In genomic region chr18:58393295-58393694, GRCh38 we compare ENCODE assay signal across 19 cellular contexts.
DNase-seq lines count a peak whose midpoint lies in the region; ATAC-seq, FAIRE-seq and TF ChIP-seq lines count a peak whose summit lies in the region.
"Had no signal": no experiment of that assay in that cellular context is flagged by ENCODE, and none has a peak within 500 bp of the region (broad histone marks: within the 10 kb centered on the region; RNA-seq: fewer than 3 reads in every experiment).

No MANE protein-coding gene starts in this region.

- H3K9ac ChIP-seq in BLaER1 (no peak overlapping the region), colonic mucosa (ENCODE audit: low read depth in 2 of 2, low read length in 2 of 2) (no peak overlapping the region), rectal smooth muscle tissue (ENCODE audit: low read length) (no peak overlapping the region)

- H3K36me3 ChIP-seq in BLaER1 (peaks cover 35% of the 10 kb centered on the region), colonic mucosa (peaks cover 5% of the 10 kb centered on the region), rectal smooth muscle tissue (ENCODE audit: control insufficient read depth, insufficient read depth, low read length) (peaks cover 7% of the 10 kb centered on the region), upper lobe of right lung (peaks cover 60% of the 10 kb centered on the region)

- H3K4me3 ChIP-seq in BLaER1 = no peak overlapping the region
- no peak overlapping the region for H3K4me3 ChIP-seq in colonic mucosa
- H3K4me3 ChIP-seq in rectal smooth muscle tissue (ENCODE audit: low read length) = no peak overlapping the region
- no peak overlapping the region for H3K4me3 ChIP-seq in upper lobe of right lung

- H3K27ac ChIP-seq in BLaER1 = no peak overlapping the region
- peak overlapping the region; percentile 45 for H3K27ac ChIP-seq in colonic mucosa
- peak overlapping the region; percentile 78 for H3K27ac ChIP-seq in rectal smooth muscle tissue (ENCODE audit: low read depth, low read length)
- H3K27ac ChIP-seq in upper lobe of right lung = no peak overlapping the region

- H3K9me3 ChIP-seq in BLaER1 = no peaks in the 10 kb centered on the region
- no peaks in the 10 kb centered on the region for H3K9me3 ChIP-seq in colonic mucosa
- H3K9me3 ChIP-seq in upper lobe of right lung = no peaks in the 10 kb centered on the region

- H3K4me2 ChIP-seq in BLaER1 = peak overlapping the region; percentile 1; the same call in 1 of the 2 replicates

- ATAC-seq in left colon (peak; percentile 78), GM18858 (IDR thresholded peaks at IDR 0.05; ENCODE audit: unreplicated experiment) (no peak), HG02970 (IDR thresholded peaks at IDR 0.05; ENCODE audit: low FRiP score, unreplicated experiment) (no peak), upper lobe of right lung (no peak)
- ATAC-seq: CD8-positive, alpha-beta T cell; PC-3 had no signal

- intact Hi-C loops in colonic mucosa (cut with DNase I) (no loop called here), left colon (cut with DNase I, micrococcal nuclease) (no loop called here), upper lobe of right lung (cut with DNase I) (no loop called here)

- TF ChIP-seq CTCF in colonic mucosa (IDR thresholded peaks at IDR 0.05) (no peak), upper lobe of right lung (IDR thresholded peaks at IDR 0.05) (no peak)

- no peaks in the 10 kb centered on the region for H4K20me1 ChIP-seq in BLaER1

- FAIRE-seq in RCC 7860 (lab: Jason Lieb, UNC) = no peak

- H3K27me3 ChIP-seq in BLaER1 (0 out of 2 replicates have a peak, but pooled peaks cover 2% of the 10 kb centered on the region), colonic mucosa (no peaks in the 10 kb centered on the region), rectal smooth muscle tissue (ENCODE audit: control insufficient read depth, insufficient read depth, low read length) (no peaks in the 10 kb centered on the region), upper lobe of right lung (no peaks in the 10 kb centered on the region)

- DNase-seq in colonic mucosa (peak; percentile 34), left colon (no peak), RCC 7860 (ENCODE audit: low spot score) (no peak), upper lobe of right lung (no peak)
- DNase-seq: 8988T; CD8-positive, alpha-beta T cell; DMS79 treated with DMSO at 0.1 percent for 48 hours; GOT3; KBM-7; MV-4-11; NCI-H1930; NCI-H2171; NCI-H446 treated with DMSO at 0.1 percent for 48 hours; NCI-H748 treated with DMSO at 0.1 percent for 48 hours; PC-3 had no signal

- peaks cover 69% of the 10 kb centered on the region for H3K4me1 ChIP-seq in BLaER1
- H3K4me1 ChIP-seq in colonic mucosa = no peaks in the 10 kb centered on the region
- peaks cover 37% of the 10 kb centered on the region for H3K4me1 ChIP-seq in rectal smooth muscle tissue (ENCODE audit: control insufficient read depth, insufficient read depth, low read length)
- H3K4me1 ChIP-seq in upper lobe of right lung = no peaks in the 10 kb centered on the region

Comparison
In these comparisons a context has a peak if more than half of its experiments do, and no peak if none do; other contexts are left out.
1. H3K27ac ChIP-seq: peak in colonic mucosa (single experiment) and rectal smooth muscle tissue (single experiment); none in BLaER1 (single experiment) and upper lobe of right lung (single experiment).